20 cellular contexts compared by ENCODE assay signal in the genomic region with DNA sequence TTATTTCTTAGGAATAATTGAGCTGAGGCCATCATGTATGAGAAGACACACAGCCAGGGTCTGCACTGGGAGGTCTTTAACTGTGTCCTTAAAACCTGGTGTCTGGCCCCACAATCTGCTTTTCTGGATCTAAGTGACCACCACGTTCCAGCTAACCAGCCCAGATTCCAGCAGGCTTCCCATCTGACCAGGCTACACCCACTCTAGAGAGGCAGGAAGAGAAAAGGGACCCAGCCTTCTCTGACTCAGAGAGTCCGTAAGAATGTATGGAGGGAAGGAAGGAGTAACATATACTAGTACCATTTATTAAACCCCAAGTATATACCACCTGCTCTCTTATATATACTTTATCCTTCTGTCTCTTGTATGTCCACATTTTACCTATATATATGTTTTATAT.
DNase-seq lines count a peak whose midpoint lies in the region; ATAC-seq and TF ChIP-seq lines count a peak whose summit lies in the region.
"Had no signal": no experiment of that assay in that cellular context is flagged by ENCODE, and none has a peak within 500 bp of the region (broad histone marks: within the 10 kb centered on the region; RNA-seq: fewer than 3 reads in every experiment).

No MANE protein-coding gene starts in this region.

- no peak for ATAC-seq in naive thymus-derived CD4-positive, alpha-beta T cell
- ATAC-seq: activated CD4-positive, alpha-beta T cell treated with anti-CD3 and anti-CD28 coated beads for 36 hours; left cardiac atrium had no signal

- H3K27me3 ChIP-seq in naive thymus-derived CD4-positive, alpha-beta T cell (ENCODE audit: control insufficient read depth in 2 of 2, insufficient read depth in 2 of 2, low read length in 2 of 2), result no peaks in the 10 kb centered on the region
- H3K27me3 ChIP-seq: breast epithelium, sigmoid colon, vagina had no signal

- POLR2A ChIA-PET in naive thymus-derived CD4-positive, alpha-beta T cell (lab: Charles Lee), result no interaction called here

- no peaks in the 10 kb centered on the region for H3K9me3 ChIP-seq in naive thymus-derived CD4-positive, alpha-beta T cell (ENCODE audit: control insufficient read depth in 2 of 3, low read length in 3 of 3)
- H3K9me3 ChIP-seq: breast epithelium, sigmoid colon, vagina had no signal

- no peak overlapping the region for H3K27ac ChIP-seq in naive thymus-derived CD4-positive, alpha-beta T cell (ENCODE audit: low read depth, low read length)
- H3K27ac ChIP-seq: breast epithelium, sigmoid colon, vagina had no signal

- DNase-seq in AG20443 (ENCODE audit: low spot score), result peak; percentile 40
- peak; percentile 37 for DNase-seq in M059J (ENCODE audit: low read depth)
- DNase-seq in cardiac fibroblast (ENCODE audit: low read depth in 2 of 2), result peak; percentile 53
- DNase-seq in iris pigment epithelial cell (ENCODE audit: low read depth), result peak; percentile 52
- DNase-seq in activated T-cell treated with anti-CD3 and anti-CD28 coated beads, Interleukin-2, amount 50 U/mL, for 24 hours, result no peak
- no peak for DNase-seq in naive thymus-derived CD4-positive, alpha-beta T cell
- no peak for DNase-seq in activated CD4-positive, alpha-beta T cell treated with anti-CD3 and anti-CD28 coated beads, Interleukin-2, amount 50 U/mL, for 4 hours
- DNase-seq in effector CD8-positive, alpha-beta T cell (lab: John Stamatoyannopoulos, UW), result no peak
- DNase-seq: activated CD4-positive, alpha-beta T cell treated with anti-CD3 and anti-CD28 coated beads for 36 hours; activated naive CD4-positive, alpha-beta T cell treated with anti-CD3 and anti-CD28 coated beads for 36 hours; CD4-positive, alpha-beta memory T cell; DND-41; left cardiac atrium; NCI-H1092; NCI-H2081; OCI-M1; sigmoid colon; stimulated activated CD4-positive, alpha-beta T cell treated with anti-CD3 and anti-CD28 coated beads, Interleukin-2, amount 100 ng/mL, for 48 hours had no signal

- H3K27me3 Mint-ChIP-seq in activated T-cell treated with anti-CD3 and anti-CD28 coated beads, Interleukin-2, amount 50 U/mL, for 24 hours, result peaks cover 21% of the 10 kb centered on the region
- H3K27me3 Mint-ChIP-seq in naive thymus-derived CD4-positive, alpha-beta T cell, result peaks cover 4 to 29% (median 18%) of the 10 kb centered on the region in 5 donors

- H3K4me3 ChIP-seq in cardiac fibroblast (replicated peaks in 1 of 2; ENCODE audit: low read depth in 2 of 2, low read length in 2 of 2), result no peak overlapping the region
- H3K4me3 ChIP-seq in naive thymus-derived CD4-positive, alpha-beta T cell (ENCODE audit: low read length), result no peak overlapping the region
- H3K4me3 ChIP-seq: breast epithelium, sigmoid colon, vagina had no signal

- no peaks in the 10 kb centered on the region for H3K4me1 Mint-ChIP-seq in activated T-cell treated with anti-CD3 and anti-CD28 coated beads, Interleukin-2, amount 50 U/mL, for 24 hours (ENCODE audit: low read depth)
- H3K4me1 Mint-ChIP-seq in naive thymus-derived CD4-positive, alpha-beta T cell, result peaks cover 0 to 2% (median 0%) of the 10 kb centered on the region in 7 donors
- H3K4me1 Mint-ChIP-seq: activated CD4-positive, alpha-beta T cell treated with anti-CD3 and anti-CD28 coated beads for 36 hours; CD4-positive, alpha-beta memory T cell had no signal

- H3K27ac Mint-ChIP-seq in activated T-cell treated with anti-CD3 and anti-CD28 coated beads, Interleukin-2, amount 50 U/mL, for 24 hours, result no peak overlapping the region
- peak overlapping the region in 1 of 9 donors; percentile 14 for H3K27ac Mint-ChIP-seq in naive thymus-derived CD4-positive, alpha-beta T cell
- H3K27ac Mint-ChIP-seq: activated CD4-positive, alpha-beta T cell treated with anti-CD3 and anti-CD28 coated beads for 36 hours; activated naive CD4-positive, alpha-beta T cell treated with anti-CD3 and anti-CD28 coated beads for 36 hours; CD4-positive, alpha-beta memory T cell had no signal

- no peaks in the 10 kb centered on the region for H3K36me3 Mint-ChIP-seq in activated T-cell treated with anti-CD3 and anti-CD28 coated beads, Interleukin-2, amount 50 U/mL, for 24 hours (ENCODE audit: low read depth)
- no peaks in the 10 kb centered on the region for H3K36me3 Mint-ChIP-seq in naive thymus-derived CD4-positive, alpha-beta T cell
- H3K36me3 Mint-ChIP-seq: CD4-positive, alpha-beta memory T cell had no signal

- H3K4me1 ChIP-seq in naive thymus-derived CD4-positive, alpha-beta T cell (ENCODE audit: control insufficient read depth in 2 of 2, insufficient read depth in 2 of 2, low read length in 2 of 2), result no peaks in the 10 kb centered on the region
- H3K4me1 ChIP-seq: breast epithelium, sigmoid colon, vagina had no signal

- no peaks in the 10 kb centered on the region for H3K9me3 Mint-ChIP-seq in activated T-cell treated with anti-CD3 and anti-CD28 coated beads, Interleukin-2, amount 50 U/mL, for 24 hours
- peaks cover 0 to 4% (median 0%) of the 10 kb centered on the region in 11 donors for H3K9me3 Mint-ChIP-seq in naive thymus-derived CD4-positive, alpha-beta T cell
- H3K9me3 Mint-ChIP-seq: activated naive CD4-positive, alpha-beta T cell treated with anti-CD3 and anti-CD28 coated beads for 36 hours had no signal

- no peak for TF ChIP-seq CTCF in cardiac fibroblast (IDR thresholded peaks at IDR 0.05; ENCODE audit: low read depth, low read length)

- no peak overlapping the region for H3K4me3 Mint-ChIP-seq in activated T-cell treated with anti-CD3 and anti-CD28 coated beads, Interleukin-2, amount 50 U/mL, for 24 hours
- no peak overlapping the region for H3K4me3 Mint-ChIP-seq in naive thymus-derived CD4-positive, alpha-beta T cell
- H3K4me3 Mint-ChIP-seq: activated CD4-positive, alpha-beta T cell treated with anti-CD3 and anti-CD28 coated beads for 36 hours; activated naive CD4-positive, alpha-beta T cell treated with anti-CD3 and anti-CD28 coated beads for 36 hours had no signal

- H3K36me3 ChIP-seq in naive thymus-derived CD4-positive, alpha-beta T cell (ENCODE audit: control insufficient read depth in 2 of 3, insufficient read depth in 3 of 3, low read length in 3 of 3), result no peaks in the 10 kb centered on the region
- H3K36me3 ChIP-seq: breast epithelium, sigmoid colon, vagina had no signal

- intact Hi-C loops in naive thymus-derived CD4-positive, alpha-beta T cell (cut with micrococcal nuclease), result no loop called here

- CTCF ChIA-PET in naive thymus-derived CD4-positive, alpha-beta T cell (lab: Charles Lee), result no interaction called here

Comparison
In these comparisons a context has a peak if more than half of its experiments do, and no peak if none do; other contexts are left out.
1. DNase-seq: peak in AG20443 (single experiment), M059J (single experiment), cardiac fibroblast (2 of 2) and iris pigment epithelial cell (single experiment); none in activated T-cell treated with anti-CD3 and anti-CD28 coated beads, Interleukin-2, amount 50 U/mL, for 24 hours (single experiment), naive thymus-derived CD4-positive, alpha-beta T cell (0 of 9), activated CD4-positive, alpha-beta T cell treated with anti-CD3 and anti-CD28 coated beads, Interleukin-2, amount 50 U/mL, for 4 hours (0 of 2) and effector CD8-positive, alpha-beta T cell (single experiment).